Comparison of ENCODE assay signal across 9 cellular contexts in the genomic region with DNA sequence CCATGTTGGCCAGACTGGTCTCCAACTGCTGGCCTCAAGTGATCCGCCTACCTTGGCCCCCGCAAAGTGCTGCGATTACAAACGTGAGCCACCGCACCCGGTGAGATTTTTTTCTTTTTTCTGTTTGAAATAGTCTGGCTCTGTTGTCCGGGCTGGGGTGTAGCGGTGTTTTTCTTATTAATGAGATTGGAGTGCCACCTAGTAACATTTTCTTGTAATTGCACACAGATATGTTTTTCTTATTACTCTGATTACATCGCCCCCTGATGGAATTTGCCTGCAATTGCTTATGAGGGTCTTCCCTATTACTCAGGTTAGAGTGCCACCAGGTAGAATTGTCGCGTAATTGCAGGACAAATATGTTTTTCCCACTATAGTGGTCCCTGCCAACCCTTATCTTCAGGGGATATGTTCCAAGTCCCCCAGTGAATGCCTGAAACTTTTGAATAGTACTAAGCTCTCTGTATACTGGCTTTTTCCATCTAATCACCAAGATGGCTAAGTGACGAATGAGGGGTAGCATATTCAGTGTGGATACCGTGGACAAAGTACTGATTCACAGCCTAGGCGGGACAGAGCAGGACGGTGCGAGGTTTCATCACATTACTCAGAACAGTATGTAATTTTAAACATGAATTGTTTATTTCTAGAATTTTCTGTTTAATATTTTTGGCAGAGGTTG. TPM values are rescaled to one million over a fixed set of nuclear protein-coding genes. Genes with fewer than 3 reads are reported as not detected.
DNase-seq lines count a peak whose midpoint lies in the region; ATAC-seq, FAIRE-seq and TF ChIP-seq lines count a peak whose summit lies in the region.
"Had no signal": no experiment of that assay in that cellular context is flagged by ENCODE, and none has a peak within 500 bp of the region (broad histone marks: within the 10 kb centered on the region; RNA-seq: fewer than 3 reads in every experiment).

No MANE protein-coding gene starts in this region.

- H3K27ac ChIP-seq in HepG2 (ENCODE audit: extremely low read length, insufficient read depth, low read length), result no peak overlapping the region
- no peak overlapping the region for H3K27ac ChIP-seq in esophagus muscularis mucosa (replicated peaks in 1 of 4)

- TF ChIP-seq EP300 in Ishikawa (IDR thresholded peaks at IDR 0.05; ENCODE audit: borderline replicate concordance) (no peak), HepG2 (IDR thresholded peaks at IDR 0.05; ENCODE audit: low read depth in 2 of 2, low read length in 2 of 2) (no peak), HepG2 (CRISPR knock-in tag; IDR thresholded peaks at IDR 0.05; ENCODE audit: borderline replicate concordance) (no peak), esophagus muscularis mucosa (IDR thresholded peaks at IDR 0.05) (no peak)

- H3K79me2 ChIP-seq in HepG2 (ENCODE audit: insufficient read depth, low read length), result no peaks in the 10 kb centered on the region

- H3K9me3 ChIP-seq in HepG2 (ENCODE audit: low read length) (no peaks in the 10 kb centered on the region), esophagus muscularis mucosa (peaks cover 0 to 12% (median 6%) of the 10 kb centered on the region in 4 donors)

- CTCF ChIA-PET in HepG2 (lab: Yijun Ruan, JAX; ENCODE audit: low intra/inter-chr PET ratio, low total read pairs), result interaction anchor here (0.8 to 3.8 kb wide), 6 partner anchors 295 to 947 kb away, joined by 3 to 39 read pairs (median 20); no protein-coding TSS in a partner anchor

- no peaks in the 10 kb centered on the region for H3K9me3 Mint-ChIP-seq in stimulated activated effector memory CD8-positive, alpha-beta T cell treated with anti-CD3 and anti-CD28 coated beads, Interleukin-12 subunit alpha, Interleukin-12 subunit beta, amount 100 ng/mL, for 72 hours
- H3K9me3 Mint-ChIP-seq: stimulated activated naive CD8-positive, alpha-beta T cell treated with anti-CD3 and anti-CD28 coated beads, Interleukin-15, Interleukin-2, amounts not matched to agents 100 ng/mL and 50 ng/mL, for 24 hours had no signal

- no peaks in the 10 kb centered on the region for H4K20me1 ChIP-seq in HepG2 (ENCODE audit: insufficient read depth, low read length)

- intact Hi-C loops in HepG2 (cut with micrococcal nuclease; ENCODE audit: unreplicated experiment) (loop anchor here (1.0 to 2.0 kb wide), 5 partner anchors 142 to 944 kb away; no protein-coding TSS in a partner anchor), esophagus muscularis mucosa (cut with DNase I) (loop anchor here (5.0 to 10.0 kb wide), 2 partner anchors 400 to 943 kb away; no protein-coding TSS in a partner anchor), left cardiac atrium (cut with DNase I) (loop anchor here (5.0 to 10.0 kb wide), 4 partner anchors 310 to 950 kb away; no protein-coding TSS in a partner anchor)

- H3K36me3 ChIP-seq in HepG2 (replicated peaks in 1 of 2; ENCODE audit: control insufficient read depth in 1 of 2, insufficient read depth in 2 of 2, low read length in 2 of 2), result no peaks in the 10 kb centered on the region
- H3K36me3 ChIP-seq in esophagus muscularis mucosa, result no peaks in the 10 kb centered on the region

- no peak overlapping the region for H2AFZ ChIP-seq in HepG2 (ENCODE audit: low read length)

- TF ChIP-seq RAD21 in Ishikawa (IDR thresholded peaks at IDR 0.05; ENCODE audit: low read depth) (peak; percentile 36; the same call in 1 of the 2 replicates), HepG2 (CRISPR knock-in tag; IDR thresholded peaks at IDR 0.05) (no peak; the same call in 1 of the 2 replicates)

- H3K27me3 ChIP-seq in HepG2 (ENCODE audit: control insufficient read depth in 1 of 2, insufficient read depth in 2 of 2, low read length in 2 of 2) (no peaks in the 10 kb centered on the region; a peak in 1 of 5 replicates), esophagus muscularis mucosa (no peaks in the 10 kb centered on the region)

- H3K4me1 Mint-ChIP-seq in stimulated activated effector memory CD8-positive, alpha-beta T cell treated with anti-CD3 and anti-CD28 coated beads, Interleukin-12 subunit alpha, Interleukin-12 subunit beta, amount 100 ng/mL, for 72 hours, result no peaks in the 10 kb centered on the region

- FAIRE-seq in G401.6 (lab: Jason Lieb, UNC) (peak; percentile 95), TTC549 (lab: Jason Lieb, UNC) (peak; percentile 19), HepG2 (lab: Jason Lieb, UNC) (peak; percentile 88)

- no peak for TF ChIP-seq POLR2A in HepG2 (IDR thresholded peaks at IDR 0.05; ENCODE audit: insufficient read depth in 1 of 2, low read depth in 2 of 2, low read length in 2 of 2)
- TF ChIP-seq POLR2A in esophagus muscularis mucosa (IDR thresholded peaks at IDR 0.05; ENCODE audit: low read depth), result no peak

- POLR2A ChIA-PET in HepG2 (lab: Yijun Ruan, JAX), result no interaction called here

- TF ChIP-seq CTCF in HepG2 (CRISPR knock-in tag; IDR thresholded peaks at IDR 0.05), result peak; percentile 60
- TF ChIP-seq CTCF in esophagus muscularis mucosa (IDR thresholded peaks at IDR 0.05), result no peak

- H3K9ac ChIP-seq in HepG2 (ENCODE audit: insufficient read depth, low read depth, low read length), result no peak overlapping the region

- peak; percentile 75 for DNase-seq in HepG2 (ENCODE audit: low spot score)
- DNase-seq in esophagus muscularis mucosa (ENCODE audit: extremely low spot score), result no peak
- DNase-seq in left cardiac atrium, result no peak
- no peak for DNase-seq in medulla oblongata (ENCODE audit: extremely low spot score)
- no peak for DNase-seq in stimulated activated effector memory CD8-positive, alpha-beta T cell treated with anti-CD3 and anti-CD28 coated beads, Interleukin-12 subunit alpha, Interleukin-12 subunit beta, amount 100 ng/mL, for 72 hours (ENCODE audit: low spot score in 2 of 2)

- H3K4me1 ChIP-seq in HepG2 (ENCODE audit: insufficient read depth, low read length), result no peaks in the 10 kb centered on the region
- H3K4me1 ChIP-seq in esophagus muscularis mucosa, result no peaks in the 10 kb centered on the region

- in situ Hi-C loops in HepG2 (cut with HindIII; ENCODE audit: extremely low pct_ligation_motif_present, low pct_unique_long_range_greater_than_20kb), result loop anchor here (5.0 to 25.0 kb wide), 3 partner anchors 320 to 938 kb away; no protein-coding TSS in a partner anchor

- no peaks in the 10 kb centered on the region for H3K36me3 Mint-ChIP-seq in stimulated activated effector memory CD8-positive, alpha-beta T cell treated with anti-CD3 and anti-CD28 coated beads, Interleukin-12 subunit alpha, Interleukin-12 subunit beta, amount 100 ng/mL, for 72 hours

- no peak overlapping the region for H3K27ac Mint-ChIP-seq in stimulated activated effector memory CD8-positive, alpha-beta T cell treated with anti-CD3 and anti-CD28 coated beads, Interleukin-12 subunit alpha, Interleukin-12 subunit beta, amount 100 ng/mL, for 72 hours
- H3K27ac Mint-ChIP-seq: stimulated activated naive CD8-positive, alpha-beta T cell treated with anti-CD3 and anti-CD28 coated beads, Interleukin-15, Interleukin-2, amounts not matched to agents 100 ng/mL and 50 ng/mL, for 24 hours had no signal

- WGBS in HepG2 (ENCODE audit: low lambda C conversion rate), result 71% methylated on average over 6 of the region's 16 CpGs
- WGBS in esophagus muscularis mucosa, result 66% methylated on average over 16 of the region's 16 CpGs

- no peak overlapping the region for H3K4me3 Mint-ChIP-seq in stimulated activated effector memory CD8-positive, alpha-beta T cell treated with anti-CD3 and anti-CD28 coated beads, Interleukin-12 subunit alpha, Interleukin-12 subunit beta, amount 100 ng/mL, for 72 hours
- H3K4me3 Mint-ChIP-seq: stimulated activated naive CD8-positive, alpha-beta T cell treated with anti-CD3 and anti-CD28 coated beads, Interleukin-15, Interleukin-2, amounts not matched to agents 100 ng/mL and 50 ng/mL, for 24 hours had no signal

- no TSS peak for BruUV-seq in HepG2 (replicated peaks; lab: Mats Ljungman, UMichigan)

- no peak overlapping the region for H3K4me3 ChIP-seq in HepG2 (replicated peaks in 1 of 3; ENCODE audit: insufficient read depth in 1 of 3, low read depth in 2 of 3, low read length in 3 of 3)
- no peak overlapping the region for H3K4me3 ChIP-seq in esophagus muscularis mucosa

- H3K4me2 ChIP-seq in HepG2 (ENCODE audit: low read depth, low read length), result no peak overlapping the region

- ATAC-seq in HepG2, result peak; percentile 66
- no peak for ATAC-seq in left cardiac atrium
- no peak for ATAC-seq in stimulated activated effector memory CD8-positive, alpha-beta T cell treated with anti-CD3 and anti-CD28 coated beads, Interleukin-12 subunit alpha, Interleukin-12 subunit beta, amount 100 ng/mL, for 72 hours

TF ChIP-seq in HepG2, 621 proteins besides CTCF, POLR2A, EP300 and RAD21 (continues in another document):
- no peak for TF ChIP-seq CBX2 (IDR thresholded peaks at IDR 0.05; ENCODE audit: low read depth, low read length)
- no peak for TF ChIP-seq CBX2 (CRISPR knock-in tag; IDR thresholded peaks at IDR 0.05; ENCODE audit: low read depth)
- no peak for TF ChIP-seq CCAR2 (optimal IDR thresholded peaks at IDR 0.05; ENCODE audit: low read depth, low read length)
- TF ChIP-seq PPARG (CRISPR knock-in tag; conservative IDR thresholded peaks at IDR 0.05), result no peak
- no peak for TF ChIP-seq CBX1 (IDR thresholded peaks at IDR 0.05; ENCODE audit: low read depth)

RNA-seq across cellular contexts. Expression of a gene that starts 8.6 kb away (rescaled TPM):
- 249 and 277 TPM in 2 replicates for total RNA-seq in HepG2 (2016; rRNA removed; fragmentation: Illumina TruSeq; extraction: Trizol)
- 14.0 and 18.0 TPM in 2 replicates for total RNA-seq in HepG2 (2016; cell fraction: cytosol; rRNA removed; fragmentation: Illumina TruSeq; extraction: Trizol; ENCODE audit: low read depth)
- 241 and 275 TPM in 2 replicates for total RNA-seq in HepG2 (2016; cell fraction: insoluble cytoplasmic fraction; rRNA removed; fragmentation: Illumina TruSeq; extraction: Trizol)
- total RNA-seq in HepG2 (2016; cell fraction: membrane; rRNA removed; fragmentation: Illumina TruSeq; extraction: Trizol), result 39.9 and 41.6 TPM in 2 replicates
- total RNA-seq in HepG2 (2016; cell fraction: nucleus; rRNA removed; fragmentation: Illumina TruSeq; extraction: Trizol), result 91.4 and 95.6 TPM in 2 replicates
- 139 and 177 TPM in 2 replicates for polyA plus RNA-seq in HepG2 (2011; rRNA removed)
- 107 and 116 TPM in 2 replicates for polyA plus RNA-seq in HepG2 (2011; cell fraction: cytosol; rRNA removed)
- polyA plus RNA-seq in HepG2 (2011; cell fraction: nucleus; rRNA removed), result 94.5 and 117 TPM in 2 replicates
- 112 and 148 TPM in 2 replicates for polyA plus RNA-seq in HepG2 (2012)
- polyA plus RNA-seq in HepG2 (2016; cell fraction: cytosol; fragmentation: Illumina TruSeq; extraction: Trizol; ENCODE audit: low read depth), result 31.2 and 35.0 TPM in 2 replicates
- 352 and 357 TPM in 2 replicates for polyA plus RNA-seq in HepG2 (2016; cell fraction: insoluble cytoplasmic fraction; fragmentation: Illumina TruSeq; extraction: Trizol; ENCODE audit: low read depth)
- 33.7 and 41.6 TPM in 2 replicates for polyA plus RNA-seq in HepG2 (2016; cell fraction: membrane; fragmentation: Illumina TruSeq; extraction: Trizol; ENCODE audit: low read depth)
- 200 and 210 TPM in 2 replicates for polyA plus RNA-seq in HepG2 (2016; cell fraction: nucleus; fragmentation: Illumina TruSeq; extraction: Trizol; ENCODE audit: insufficient read depth, low read depth)
- 58.5 and 214 TPM in 2 replicates for polyA minus RNA-seq in HepG2 (2011; rRNA and poly(A)+ RNA removed; ENCODE audit: low replicate concordance)
- 50.7 and 58.3 TPM in 2 replicates for polyA minus RNA-seq in HepG2 (2011; cell fraction: cytosol; rRNA and poly(A)+ RNA removed)
- polyA minus RNA-seq in HepG2 (2011; cell fraction: nucleus; rRNA and poly(A)+ RNA removed), result 36.7 and 41.8 TPM in 2 replicates
- total RNA-seq in esophagus muscularis mucosa, result 100 to 1,000 TPM in 1 of 4 donors, 10 to 100 TPM in 3; 45.7 to 137 (median 78.8) TPM
- total RNA-seq in left cardiac atrium, result 100 to 1,000 TPM; 697 to 712 TPM
